8 cellular contexts compared by ENCODE assay signal in the genomic region with DNA sequence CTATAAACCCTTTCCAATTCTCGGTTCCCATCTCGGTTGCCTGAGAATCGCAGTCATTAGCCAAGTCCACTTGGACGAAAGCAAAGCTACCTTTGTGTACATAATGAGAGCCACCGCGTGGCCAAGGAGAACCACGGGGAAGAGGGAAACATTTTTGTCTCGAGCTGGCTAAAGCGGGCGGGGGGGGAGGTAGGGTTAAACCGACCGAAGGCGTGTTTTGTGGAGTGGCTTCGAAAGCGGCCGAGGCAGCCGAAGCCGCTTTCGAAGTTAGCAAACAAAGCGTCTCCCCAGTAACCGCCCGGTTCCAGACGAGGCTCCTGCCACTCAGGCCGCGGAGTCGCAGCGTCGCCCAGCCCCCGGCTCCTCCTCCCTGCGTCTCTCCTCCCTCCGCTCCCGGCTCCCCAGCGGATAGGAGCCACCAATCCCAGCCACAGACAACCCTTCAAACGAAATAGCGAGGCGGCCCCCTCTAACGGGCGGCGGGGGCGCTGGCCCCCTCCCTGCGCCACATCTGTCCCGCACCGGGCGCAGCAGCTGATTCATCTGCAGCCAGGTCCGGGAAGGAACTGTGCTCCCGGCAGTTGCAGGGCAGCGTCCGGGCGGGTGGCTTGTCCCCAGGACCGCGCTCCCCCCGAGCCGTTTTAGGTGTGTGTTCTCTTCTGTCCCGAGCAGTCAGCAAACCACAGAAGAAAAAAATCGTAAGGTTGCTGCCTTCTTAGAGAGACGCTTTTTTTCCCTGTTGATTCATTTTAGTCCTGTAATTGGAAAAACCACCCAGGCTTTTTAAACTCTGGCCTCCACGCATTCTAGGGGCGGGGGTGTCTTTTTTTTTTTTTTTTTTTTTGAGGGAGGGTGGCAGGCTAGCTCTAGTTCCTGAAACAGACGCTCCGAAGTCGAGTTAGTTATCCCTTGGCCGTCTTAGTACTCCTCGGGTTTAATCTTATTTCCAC. TPM values are rescaled to one million over a fixed set of nuclear protein-coding genes. Genes with fewer than 3 reads are reported as not detected.
DNase-seq lines count a peak whose midpoint lies in the region; ATAC-seq and TF ChIP-seq lines count a peak whose summit lies in the region.

No MANE protein-coding gene starts in this region.

- intact Hi-C loops in Panc1 (cut with micrococcal nuclease; ENCODE audit: unreplicated experiment), result loop anchor here (10.0 kb wide), 1 partner anchor 133 kb away; no protein-coding TSS in a partner anchor

- H3K4me2 ChIP-seq in KMS-11, result peak overlapping the region; percentile 85

- H3K27me3 ChIP-seq in KMS-11 (ENCODE audit: insufficient read depth, low read depth) (no peaks in the 10 kb centered on the region), Panc1 (ENCODE audit: control insufficient read depth, insufficient read depth, low read length) (no peaks in the 10 kb centered on the region)

- DNase-seq in DMS79 (lab: John Stamatoyannopoulos, UW) (peak; percentile 99), Panc1 (ENCODE audit: low read depth, low spot score) (no peak), activated T-helper 1 cell treated with Interleukin-2 at 50 U/mL for 16 hours (ENCODE audit: low read depth) (peak; percentile 76), fibroblast of gingiva (ENCODE audit: low read depth) (peak; percentile 99)
- DNase-seq in naive thymus-derived CD8-positive, alpha-beta T cell, result peak; percentile 66 to 94 (median 85)
- DNase-seq in stimulated activated naive CD4-positive, alpha-beta T cell (lab: John Stamatoyannopoulos, UW), result peak; percentile 71 to 83 (median 78)

- H3K4me3 ChIP-seq in KMS-11 (IDR thresholded peaks at IDR 0.05; ENCODE audit: insufficient read depth, low read depth, low read length) (no peak overlapping the region), Panc1 (ENCODE audit: low read depth in 2 of 2, low read length in 2 of 2) (peak overlapping the region; percentile 94 to 97)

- BruUV-seq in Panc1 (replicated peaks; lab: Mats Ljungman, UMichigan), result no TSS peak

- H3K27me3 Mint-ChIP-seq in naive thymus-derived CD8-positive, alpha-beta T cell, result peaks cover 0 to 3% (median 0%) of the 10 kb centered on the region in 5 donors

- H3K9me3 Mint-ChIP-seq in naive thymus-derived CD8-positive, alpha-beta T cell, result no peaks in the 10 kb centered on the region

- H4K20me1 ChIP-seq in KMS-11 (ENCODE audit: insufficient read depth), result no peaks in the 10 kb centered on the region

- H3K4me1 Mint-ChIP-seq in naive thymus-derived CD8-positive, alpha-beta T cell, result peaks cover 13 to 38% (median 28%) of the 10 kb centered on the region in 4 donors

- peaks cover 17% of the 10 kb centered on the region; the same call in 1 of the 2 replicates for H3K79me2 ChIP-seq in KMS-11 (ENCODE audit: insufficient read depth, low read depth)

- in situ Hi-C loops in Panc1 (cut with HindIII; ENCODE audit: low pct_unique_long_range_greater_than_20kb, low sequenced_read_pairs), result no loop called here

- H3K27ac ChIP-seq in KMS-11 (peak overlapping the region; percentile 94), Panc1 (ENCODE audit: low read length) (peak overlapping the region; percentile 98)

- H3K9me3 ChIP-seq in Panc1 (ENCODE audit: control insufficient read depth, insufficient read depth, low read depth, low read length), result no peaks in the 10 kb centered on the region

- H3K9ac ChIP-seq in KMS-11, result peak overlapping the region; percentile 85

- POLR2A ChIA-PET in Panc1 (lab: Charles Lee), result interaction anchor here (0.5 to 2.5 kb wide), 20 partner anchors 10 to 323 kb away, joined by 3 to 28 read pairs (median 4); no protein-coding TSS in a partner anchor
- POLR2A ChIA-PET in naive thymus-derived CD8-positive, alpha-beta T cell (lab: Charles Lee), result interaction anchor here (0.5 to 8.3 kb wide), 28 partner anchors 8 to 1858 kb away, joined by 3 to 112 read pairs (median 4); a partner anchor contains a TSS

- H3K4me1 ChIP-seq in KMS-11 (ENCODE audit: low read depth, poor library complexity, severe bottlenecking), result peaks cover 18% of the 10 kb centered on the region
- peaks cover 33% of the 10 kb centered on the region for H3K4me1 ChIP-seq in Panc1 (ENCODE audit: control insufficient read depth, insufficient read depth, low read length)

- H3K4me3 Mint-ChIP-seq in naive thymus-derived CD8-positive, alpha-beta T cell, result peak overlapping the region; percentile 88 to 99 (median 97)

- peak overlapping the region; percentile 98 to 100 (median 100) for H3K27ac Mint-ChIP-seq in naive thymus-derived CD8-positive, alpha-beta T cell

- H2AFZ ChIP-seq in KMS-11 (ENCODE audit: low read depth), result peak overlapping the region; percentile 69

- CTCF ChIA-PET in Panc1 (lab: Charles Lee), result interaction anchor here (0.6 to 0.7 kb wide), 2 partner anchors 39 to 166 kb away, joined by 4 to 5 read pairs; no protein-coding TSS in a partner anchor

- ATAC-seq in GM21786 (IDR thresholded peaks at IDR 0.05; ENCODE audit: unreplicated experiment), result peak; percentile 60
- ATAC-seq in Panc1, result peak; percentile 80
- ATAC-seq in naive thymus-derived CD8-positive, alpha-beta T cell, result peak; percentile 52 to 59

- TF ChIP-seq CTCF in KMS-11 (conservative IDR thresholded peaks at IDR 0.05; ENCODE audit: low read depth, low read length) (no peak; the same call in 1 of the 2 replicates), Panc1 (IDR thresholded peaks at IDR 0.05) (peak; percentile 25; the same call in 1 of the 2 replicates)

- H3K36me3 ChIP-seq in KMS-11 (ENCODE audit: insufficient read depth), result no peaks in the 10 kb centered on the region
- peaks cover 4% of the 10 kb centered on the region; the same call in 1 of the 2 replicates for H3K36me3 ChIP-seq in Panc1 (ENCODE audit: control insufficient read depth, insufficient read depth, low read length)

- H3K36me3 Mint-ChIP-seq in naive thymus-derived CD8-positive, alpha-beta T cell, result no peaks in the 10 kb centered on the region

RNA-seq across cellular contexts. Expression of a gene that starts 1.8 kb away (rescaled TPM):
- 171 TPM for total RNA-seq in Panc1 (2021; ENCODE audit: unreplicated experiment)
- 131 TPM for polyA plus RNA-seq in Panc1 (2012; ENCODE audit: insufficient read length)
- 10 to 100 TPM; 80.1 to 83.6 TPM for total RNA-seq in naive thymus-derived CD8-positive, alpha-beta T cell
- 10 to 100 TPM; 17.4 to 39.7 (median 31.6) TPM for polyA plus RNA-seq in naive thymus-derived CD8-positive, alpha-beta T cell
